Comparison of ENCODE assay signal across 19 cellular contexts in genomic region chr9:127717766-127718165, GRCh38. TPM values are rescaled to one million over a fixed set of nuclear protein-coding genes. Genes with fewer than 3 reads are reported as not detected.
"Had no signal": no experiment of that assay in that cellular context is flagged by ENCODE, and none has a peak within 500 bp of the region (broad histone marks: within the 10 kb centered on the region; RNA-seq: fewer than 3 reads in every experiment).

No MANE protein-coding gene starts in this region.

- H3K36me3 Mint-ChIP-seq: immature natural killer cell had no signal

- H3K27me3 ChIP-seq: pancreas, sigmoid colon, spleen, testis had no signal

- DNase-seq: activated B cell treated with CpG ODN at 0.5 μM for 24 hours; activated CD4-positive, alpha-beta T cell treated with anti-CD3 and anti-CD28 coated beads, Interleukin-2, amount 10 ng/mL, durations not matched to agents 24 days and 14 days; activated CD8-positive, alpha-beta memory T cell treated with anti-CD3 and anti-CD28 coated beads for 24 hours; activated naive CD4-positive, alpha-beta T cell; aorta; dermis blood vessel endothelial cell; foreskin melanocyte; immature natural killer cell; sigmoid colon; spleen; stimulated activated naive CD8-positive, alpha-beta T cell treated with anti-CD3 and anti-CD28 coated beads, Interleukin-15, amount 100 ng/mL, for 72 hours; testis had no signal

- H3K9me3 Mint-ChIP-seq: activated B cell treated with CpG ODN at 0.5 μM for 24 hours; activated CD4-positive, alpha-beta T cell treated with anti-CD3 and anti-CD28 coated beads, Interleukin-2, amount 10 ng/mL, durations not matched to agents 24 days and 14 days; immature natural killer cell; stimulated activated naive CD8-positive, alpha-beta T cell treated with anti-CD3 and anti-CD28 coated beads, Interleukin-15, amount 100 ng/mL, for 72 hours had no signal

- H3K4me3 ChIP-seq: pancreas, sigmoid colon, spleen, testis had no signal

- H3K27ac Mint-ChIP-seq: activated B cell treated with CpG ODN at 0.5 μM for 24 hours; activated CD4-positive, alpha-beta T cell treated with anti-CD3 and anti-CD28 coated beads, Interleukin-2, amount 10 ng/mL, durations not matched to agents 24 days and 14 days had no signal

- H3K36me3 ChIP-seq: pancreas, sigmoid colon had no signal

- H3K4me3 Mint-ChIP-seq: activated B cell treated with CpG ODN at 0.5 μM for 24 hours; activated CD4-positive, alpha-beta T cell treated with anti-CD3 and anti-CD28 coated beads, Interleukin-2, amount 10 ng/mL, durations not matched to agents 24 days and 14 days; stimulated activated naive CD8-positive, alpha-beta T cell treated with anti-CD3 and anti-CD28 coated beads, Interleukin-15, amount 100 ng/mL, for 72 hours had no signal

- H3K27me3 Mint-ChIP-seq: activated B cell treated with CpG ODN at 0.5 μM for 24 hours; stimulated activated naive CD8-positive, alpha-beta T cell treated with anti-CD3 and anti-CD28 coated beads, Interleukin-15, amount 100 ng/mL, for 72 hours had no signal

- H3K9me3 ChIP-seq: pancreas, sigmoid colon, spleen, testis had no signal

- ATAC-seq: pancreas; stimulated activated naive CD8-positive, alpha-beta T cell treated with anti-CD3 and anti-CD28 coated beads, Interleukin-15, amount 100 ng/mL, for 72 hours had no signal

- H3K27ac ChIP-seq: epithelial cell of prostate, pancreas, sigmoid colon, spleen, testis had no signal

RNA-seq across cellular contexts. Expression of gene TTC16, which starts 1.9 kb away (rescaled TPM):
- total RNA-seq: activated B cell treated with CpG ODN at 0.5 μM for 24 hours; activated CD4-positive, alpha-beta T cell treated with anti-CD3 and anti-CD28 coated beads, Interleukin-2, amount 10 ng/mL, durations not matched to agents 24 days and 14 days; chondrocyte; dermis blood vessel endothelial cell; mesenteric fat pad; sigmoid colon; urinary bladder had no signal
- polyA plus RNA-seq: aorta, fibroblast of lung, urinary bladder had no signal

RNA-seq across cellular contexts. Expression of gene CFAP157, which starts 11.0 kb away (rescaled TPM):
- total RNA-seq: activated B cell treated with CpG ODN at 0.5 μM for 24 hours; activated CD4-positive, alpha-beta T cell treated with anti-CD3 and anti-CD28 coated beads, Interleukin-2, amount 10 ng/mL, durations not matched to agents 24 days and 14 days; chondrocyte; dermis blood vessel endothelial cell; sigmoid colon; T-helper 2 cell treated with Interferon-gamma antibody and Interleukin-4, amounts not matched to agents 100 ng/mL and 5 ng/mL, for 36 hours; urinary bladder had no signal
- polyA plus RNA-seq: fibroblast of lung had no signal
